18 cellular contexts compared by ENCODE assay signal in genomic region chr9:98385751-98386150, GRCh38.
DNase-seq lines count a peak whose midpoint lies in the region; ATAC-seq, FAIRE-seq and TF ChIP-seq lines count a peak whose summit lies in the region.
"Had no signal": no experiment of that assay in that cellular context is flagged by ENCODE, and none has a peak within 500 bp of the region (broad histone marks: within the 10 kb centered on the region; RNA-seq: fewer than 3 reads in every experiment).

No MANE protein-coding gene starts in this region.

- H4K20me1 ChIP-seq in K562 (replicated peaks; ENCODE audit: control insufficient read depth, insufficient read depth, low read length) = no peaks in the 10 kb centered on the region

- no peaks in the 10 kb centered on the region for H3K36me3 Mint-ChIP-seq in activated CD8-positive, alpha-beta memory T cell treated with anti-CD3 and anti-CD28 coated beads, Interleukin-2, amount 10 ng/mL, durations not matched to agents 7 days and 5 days
- H3K36me3 Mint-ChIP-seq in IgD-negative memory B cell (no peaks in the 10 kb centered on the region), CD14-positive monocyte (no peaks in the 10 kb centered on the region)
- H3K36me3 Mint-ChIP-seq: CD8-positive, alpha-beta T cell had no signal

- peak overlapping the region; percentile 7 for H3K27ac Mint-ChIP-seq in activated CD8-positive, alpha-beta memory T cell treated with anti-CD3 and anti-CD28 coated beads, Interleukin-2, amount 10 ng/mL, durations not matched to agents 7 days and 5 days
- H3K27ac Mint-ChIP-seq in IgD-negative memory B cell (peak overlapping the region in 2 of 3 donors; percentile 13 to 49), CD14-positive monocyte (no peak overlapping the region)
- H3K27ac Mint-ChIP-seq: CD8-positive, alpha-beta T cell; GM23338 had no signal

- TF ChIP-seq CTCF in K562 (IDR thresholded peaks at IDR 0.05 in 2 of 3, conservative IDR thresholded peaks at IDR 0.05 in 1 of 3; ENCODE audit: insufficient read depth in 2 of 3, low read depth in 1 of 3, low read length in 3 of 3) (no peak), CD14-positive monocyte (IDR thresholded peaks at IDR 0.05) (no peak)

- H3K27me3 ChIP-seq in K562 (ENCODE audit: control insufficient read depth in 2 of 2, insufficient read depth in 2 of 2, low read length in 2 of 2) = no peaks in the 10 kb centered on the region
- H3K27me3 ChIP-seq in effector memory CD4-positive, alpha-beta T cell (replicated peaks; ENCODE audit: control insufficient read depth, insufficient read depth, low read length, poor library complexity, severe bottlenecking) = no peaks in the 10 kb centered on the region

- in situ Hi-C loops in K562 (cut with MboI) = no loop called here

- H3K27me3 Mint-ChIP-seq in activated CD8-positive, alpha-beta memory T cell treated with anti-CD3 and anti-CD28 coated beads, Interleukin-2, amount 10 ng/mL, durations not matched to agents 7 days and 5 days = peaks cover 12% of the 10 kb centered on the region
- H3K27me3 Mint-ChIP-seq in IgD-negative memory B cell = no peaks in the 10 kb centered on the region
- peaks cover 1 to 3% (median 3%) of the 10 kb centered on the region in 3 donors for H3K27me3 Mint-ChIP-seq in CD14-positive monocyte (ENCODE audit: low read depth in 3 of 3)

- H3K79me2 ChIP-seq in K562 (ENCODE audit: control insufficient read depth, insufficient read depth, low read length) = no peaks in the 10 kb centered on the region

- CTCF ChIA-PET in activated CD8-positive, alpha-beta memory T cell treated with anti-CD3 and anti-CD28 coated beads, Interleukin-2, amount 10 ng/mL, durations not matched to agents 7 days and 5 days (lab: Charles Lee) = no interaction called here
- CTCF ChIA-PET in K562 (lab: Yijun Ruan, JAX; ENCODE audit: low intra/inter-chr PET ratio) = no interaction called here

- TF ChIP-seq EP300 in K562 (IDR thresholded peaks at IDR 0.05; ENCODE audit: low read length) = no peak

- POLR2A ChIA-PET in K562 (lab: Yijun Ruan, JAX) = interaction anchor here (0.6 to 0.7 kb wide), 2 partner anchors 35 to 316 kb away, joined by 3 read pairs; no protein-coding TSS in a partner anchor

- 68% methylated on average over 3 of the region's 3 CpGs for WGBS in K562 (ENCODE audit: insufficient coverage, low coverage, missing lambda C conversion rate)

- H3K4me3 ChIP-seq in K562 = no peak overlapping the region
- H3K4me3 ChIP-seq in effector memory CD4-positive, alpha-beta T cell (ENCODE audit: insufficient read depth, low read depth, low read length, poor library complexity, severe bottlenecking) = no peak overlapping the region
- H3K4me3 ChIP-seq: GM23338 had no signal

- H3K27ac ChIP-seq in K562 (ENCODE audit: extremely low read depth, low read depth, low read length) = no peak overlapping the region
- no peak overlapping the region for H3K27ac ChIP-seq in effector memory CD4-positive, alpha-beta T cell (ENCODE audit: insufficient read depth, low read length, poor library complexity, severe bottlenecking)
- H3K27ac ChIP-seq: 22Rv1, KMS-11 had no signal

- no peak overlapping the region for H3K9ac ChIP-seq in K562 (ENCODE audit: insufficient read depth in 1 of 2, low read depth in 2 of 2, low read length in 2 of 2)
- H3K9ac ChIP-seq: KMS-11 had no signal

- H3K4me1 ChIP-seq in K562 (replicated peaks in 1 of 2; ENCODE audit: control insufficient read depth in 2 of 2, insufficient read depth in 2 of 2, low read length in 2 of 2) = no peaks in the 10 kb centered on the region
- no peaks in the 10 kb centered on the region for H3K4me1 ChIP-seq in effector memory CD4-positive, alpha-beta T cell (ENCODE audit: control insufficient read depth, insufficient read depth, low read length, poor library complexity, severe bottlenecking)
- H3K4me1 ChIP-seq: Caco-2 had no signal

- no peak for FAIRE-seq in K562 (lab: Jason Lieb, UNC)

- H3K4me2 ChIP-seq in K562 (ENCODE audit: insufficient read depth, low read length) = no peak overlapping the region
- H3K4me2 ChIP-seq: GM23338, KMS-11 had no signal

- H3K9me1 ChIP-seq in K562 (ENCODE audit: control insufficient read depth, insufficient read depth, low read length) = no peaks in the 10 kb centered on the region

- no peaks in the 10 kb centered on the region for H3K9me3 ChIP-seq in K562 (replicated peaks; ENCODE audit: control insufficient read depth, insufficient read depth, low read depth, low read length)
- H3K9me3 ChIP-seq in effector memory CD4-positive, alpha-beta T cell (ENCODE audit: control insufficient read depth, low read length) = no peaks in the 10 kb centered on the region
- H3K9me3 ChIP-seq: Caco-2 had no signal

- H3K36me3 ChIP-seq in K562 (ENCODE audit: control insufficient read depth, insufficient read depth, low read length) = no peaks in the 10 kb centered on the region
- H3K36me3 ChIP-seq in effector memory CD4-positive, alpha-beta T cell (ENCODE audit: control insufficient read depth, insufficient read depth, low read length) = no peaks in the 10 kb centered on the region

- H3K9me3 Mint-ChIP-seq in activated CD8-positive, alpha-beta memory T cell treated with anti-CD3 and anti-CD28 coated beads, Interleukin-2, amount 10 ng/mL, durations not matched to agents 7 days and 5 days (ENCODE audit: low read depth) = no peaks in the 10 kb centered on the region
- H3K9me3 Mint-ChIP-seq in IgD-negative memory B cell = no peaks in the 10 kb centered on the region
- H3K9me3 Mint-ChIP-seq in CD14-positive monocyte = peaks cover 0 to 2% (median 0%) of the 10 kb centered on the region in 7 donors
- H3K9me3 Mint-ChIP-seq: CD8-positive, alpha-beta T cell; GM23338 had no signal

- H3K4me3 Mint-ChIP-seq in activated CD8-positive, alpha-beta memory T cell treated with anti-CD3 and anti-CD28 coated beads, Interleukin-2, amount 10 ng/mL, durations not matched to agents 7 days and 5 days = no peak overlapping the region
- H3K4me3 Mint-ChIP-seq in IgD-negative memory B cell (peak overlapping the region in 2 of 4 donors; percentile 59 to 74), CD14-positive monocyte (no peak overlapping the region)
- H3K4me3 Mint-ChIP-seq: CD8-positive, alpha-beta T cell; GM23338 had no signal

- intact Hi-C loops in K562 (cut with micrococcal nuclease) (no loop called here), CD14-positive monocyte (cut with micrococcal nuclease) (loop anchor here in 1 of 2 donors (10.0 kb wide), 1 partner anchor 61 kb away; no protein-coding TSS in a partner anchor)

- TF ChIP-seq POLR2A in K562 (conservative IDR thresholded peaks at IDR 0.05) = no peak

- no peak for DNase-seq in activated CD8-positive, alpha-beta memory T cell treated with anti-CD3 and anti-CD28 coated beads, Interleukin-2, amount 10 ng/mL, durations not matched to agents 7 days and 5 days
- DNase-seq in activated CD8-positive, alpha-beta memory T cell treated with anti-CD3 and anti-CD28 coated beads for 24 hours = no peak
- no peak for DNase-seq in K562 (ENCODE audit: extremely low read depth in 1 of 4, low spot score in 3 of 4)
- no peak for DNase-seq in CD14-positive monocyte (ENCODE audit: low spot score)
- no peak for DNase-seq in effector memory CD4-positive, alpha-beta T cell
- DNase-seq: C1 segment of cervical spinal cord; Caco-2; CD8-positive, alpha-beta T cell; DND-41; GDM1; H7; IMR-90 had no signal

- TF ChIP-seq RAD21 in K562 (CRISPR knock-in tag; conservative IDR thresholded peaks at IDR 0.05 in 1 of 2, IDR thresholded peaks at IDR 0.05 in 1 of 2) = no peak

- peak overlapping the region; percentile 27 for H2AFZ ChIP-seq in K562 (ENCODE audit: low read depth, low read length)

- no peaks in the 10 kb centered on the region for H3K4me1 Mint-ChIP-seq in activated CD8-positive, alpha-beta memory T cell treated with anti-CD3 and anti-CD28 coated beads, Interleukin-2, amount 10 ng/mL, durations not matched to agents 7 days and 5 days
- H3K4me1 Mint-ChIP-seq in IgD-negative memory B cell (peaks cover 15 to 27% (median 22%) of the 10 kb centered on the region in 3 donors), CD14-positive monocyte (no peaks in the 10 kb centered on the region)

- no TSS peak for BruUV-seq in K562 (replicated peaks; lab: Mats Ljungman, UMichigan)

- no peak for ATAC-seq in activated CD8-positive, alpha-beta memory T cell treated with anti-CD3 and anti-CD28 coated beads, Interleukin-2, amount 10 ng/mL, durations not matched to agents 7 days and 5 days
- no peak for ATAC-seq in K562
- no peak for ATAC-seq in HG03432 (IDR thresholded peaks at IDR 0.05; ENCODE audit: unreplicated experiment)
- no peak for ATAC-seq in HG02571 (IDR thresholded peaks at IDR 0.05; ENCODE audit: unreplicated experiment)
- ATAC-seq: CD8-positive, alpha-beta T cell; GM23338 had no signal

TF ChIP-seq in K562, 482 proteins besides CTCF, POLR2A, EP300 and RAD21 (continues in another document):
- TF ChIP-seq MCM7 (IDR thresholded peaks at IDR 0.05) (no peak), ETS2 (tag; IDR thresholded peaks at IDR 0.05; ENCODE audit: borderline replicate concordance, poor library complexity, severe bottlenecking) (no peak), ZMIZ1 (IDR thresholded peaks at IDR 0.05; ENCODE audit: low read depth in 2 of 2, low read length in 2 of 2) (no peak), ZNF695 (CRISPR knock-in tag; IDR thresholded peaks at IDR 0.05) (no peak)

Comparison
In these comparisons a context has a peak if more than half of its experiments do, and no peak if none do; other contexts are left out.
1. H3K27ac Mint-ChIP-seq: peak in activated CD8-positive, alpha-beta memory T cell treated with anti-CD3 and anti-CD28 coated beads, Interleukin-2, amount 10 ng/mL, durations not matched to agents 7 days and 5 days (single experiment) and IgD-negative memory B cell (2 of 3); none in CD14-positive monocyte (0 of 7).